ENCODE assay signal across 8 cellular contexts in the genomic region with DNA sequence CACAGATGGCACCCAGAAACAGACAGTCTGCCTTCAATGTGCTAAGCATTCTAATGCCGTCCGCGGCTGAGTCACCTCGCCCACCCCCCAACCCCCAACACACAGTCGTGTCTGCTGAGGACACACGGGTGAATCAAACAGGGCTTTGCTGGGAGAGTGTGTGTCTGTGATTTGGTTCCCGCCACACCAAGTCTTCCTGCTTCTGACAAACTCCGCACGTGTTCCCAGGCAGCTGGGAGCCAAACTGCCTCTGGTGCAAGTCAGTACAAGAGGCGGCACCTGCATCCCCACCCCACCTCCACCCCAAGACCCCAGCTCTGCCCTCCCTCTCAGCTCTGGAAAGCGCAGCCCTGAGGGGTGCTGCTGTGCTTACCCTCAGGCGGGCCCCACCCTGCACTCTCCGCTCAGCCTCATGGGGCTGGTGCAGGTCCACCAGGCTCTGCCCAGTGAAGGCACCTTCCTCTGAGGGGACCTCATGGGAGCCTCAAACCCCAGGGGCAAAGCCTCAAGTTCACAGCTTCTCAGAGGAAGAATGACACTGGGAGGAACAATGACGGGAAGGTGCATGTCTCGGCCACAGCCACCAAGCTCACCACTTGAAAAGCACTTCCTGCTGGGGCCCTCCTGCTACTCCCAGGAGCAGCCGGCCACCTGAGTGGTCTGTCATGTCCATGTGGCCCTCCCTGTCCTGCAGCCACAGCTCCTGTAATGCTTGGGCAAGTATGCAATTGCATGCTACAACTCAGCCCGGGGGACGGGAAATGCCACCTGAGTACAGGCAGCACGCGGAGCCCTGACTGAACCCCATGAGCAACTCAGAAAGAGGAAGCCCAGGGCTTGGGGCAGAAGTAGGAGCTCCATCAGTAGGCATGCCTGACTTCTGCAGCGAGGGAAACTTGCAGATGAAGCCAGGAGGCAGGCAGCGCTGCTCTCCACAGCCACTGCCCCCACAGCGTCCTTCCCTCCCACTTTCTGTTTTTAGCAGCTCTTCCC. TPM values are rescaled to one million over a fixed set of nuclear protein-coding genes. Genes with fewer than 3 reads are reported as not detected.
DNase-seq lines count a peak whose midpoint lies in the region; ATAC-seq and TF ChIP-seq lines count a peak whose summit lies in the region.

No MANE protein-coding gene starts in this region.

- TF ChIP-seq POLR2A in Peyer's patch (IDR thresholded peaks at IDR 0.05), result no peak

- no peaks in the 10 kb centered on the region for H3K9me3 ChIP-seq in Peyer's patch

- ATAC-seq in left cardiac atrium (peak; percentile 24 to 32), HG03520 (IDR thresholded peaks at IDR 0.05; ENCODE audit: unreplicated experiment) (no peak), GM18861 (IDR thresholded peaks at IDR 0.05; ENCODE audit: unreplicated experiment) (no peak)

- peak in 2 of 3 donors; percentile 92 for DNase-seq in Peyer's patch
- DNase-seq in activated gamma-delta T cell treated with Interleukin-2 at 50 U/mL for 16 hours, result peak; percentile 59
- no peak for DNase-seq in left cardiac atrium
- DNase-seq in stimulated activated CD4-positive, alpha-beta T cell treated with anti-CD3 and anti-CD28 coated beads, Interleukin-4, amount 100 ng/mL, for 4 hours, result peak; percentile 40 to 72
- no peak for DNase-seq in kidney glomerular epithelial cell (lab: John Stamatoyannopoulos, UW)

- peaks cover 8 to 83% (median 51%) of the 10 kb centered on the region in 4 donors for H3K4me1 ChIP-seq in Peyer's patch

- intact Hi-C loops in left cardiac atrium (cut with DNase I), result loop anchor here in 1 of 2 donors (5.0 kb wide), 1 partner anchor 40 kb away; a partner anchor contains a TSS

- H3K27ac ChIP-seq in Peyer's patch, result peak overlapping the region; percentile 47 to 91 (median 86)

- TF ChIP-seq CTCF in GM12875 (IDR thresholded peaks at IDR 0.05; ENCODE audit: borderline replicate concordance, insufficient read depth, low read depth, low read length), result no peak
- no peak for TF ChIP-seq CTCF in Peyer's patch (IDR thresholded peaks at IDR 0.05)

- H3K4me3 ChIP-seq in GM12875 (ENCODE audit: low read depth, low read length) (peak overlapping the region; percentile 82), Peyer's patch (peak overlapping the region in 3 of 4 donors; percentile 11 to 47 (median 14))

- H3K36me3 ChIP-seq in Peyer's patch, result no peaks in the 10 kb centered on the region

- no peaks in the 10 kb centered on the region for H3K27me3 ChIP-seq in Peyer's patch

RNA-seq across cellular contexts. Expression of a gene that starts 15.1 kb away (rescaled TPM):
- total RNA-seq in Peyer's patch (10 to 100 TPM; 23.9 to 62.0 (median 41.9) TPM), left cardiac atrium (10 to 100 TPM; 27.3 to 28.1 TPM)

RNA-seq across cellular contexts. Expression of a gene that starts 40.7 kb away (rescaled TPM):
- total RNA-seq in Peyer's patch (10 to 100 TPM in 1 of 4 donors, 1 to 10 TPM in 3; 5.4 to 13.9 (median 8.9) TPM), left cardiac atrium (1 to 10 TPM; 5.0 to 5.6 TPM)

RNA-seq across cellular contexts. Expression of a gene that starts 45.1 kb away (rescaled TPM):
- total RNA-seq in Peyer's patch, result 10 to 100 TPM; 11.4 to 26.4 (median 22.4) TPM
- total RNA-seq in left cardiac atrium, result 10 to 100 TPM; 20.1 to 25.4 TPM

Comparison
In these comparisons a context has a peak if more than half of its experiments do, and no peak if none do; other contexts are left out.
1. DNase-seq: peak in Peyer's patch (2 of 3), activated gamma-delta T cell treated with Interleukin-2 at 50 U/mL for 16 hours (single experiment) and stimulated activated CD4-positive, alpha-beta T cell treated with anti-CD3 and anti-CD28 coated beads, Interleukin-4, amount 100 ng/mL, for 4 hours (2 of 2); none in left cardiac atrium (single experiment) and kidney glomerular epithelial cell (single experiment).
2. ATAC-seq: peak in left cardiac atrium (2 of 2); none in HG03520 (single experiment) and GM18861 (single experiment).